Comparison of ENCODE assay signal across 8 cellular contexts in the genomic region with DNA sequence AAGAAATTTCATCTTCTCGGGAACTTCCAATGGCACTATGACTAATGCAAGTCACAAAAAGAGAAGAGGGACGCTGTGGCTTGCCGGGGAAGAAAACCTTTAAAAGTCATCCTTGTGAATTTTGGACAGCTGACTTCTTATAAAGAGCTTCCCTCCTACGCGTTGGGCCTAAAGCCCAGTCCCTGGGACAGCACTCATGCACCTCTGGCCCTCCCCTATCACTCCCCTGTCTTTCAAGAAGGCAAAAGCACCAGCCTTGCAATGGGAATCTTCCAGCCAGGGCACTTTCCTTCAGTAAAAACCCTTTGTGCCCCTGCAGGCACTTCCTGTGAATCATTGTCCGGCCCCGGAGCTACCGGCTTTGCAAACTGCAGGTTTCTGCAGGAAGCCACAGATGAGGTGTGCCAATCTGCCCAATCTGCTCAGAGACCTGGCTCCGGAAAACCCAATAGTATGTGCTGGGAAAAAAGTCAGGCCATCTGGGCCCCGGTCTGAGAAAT. TPM values are rescaled to one million over a fixed set of nuclear protein-coding genes. Genes with fewer than 3 reads are reported as not detected.
DNase-seq lines count a peak whose midpoint lies in the region; ATAC-seq, FAIRE-seq and TF ChIP-seq lines count a peak whose summit lies in the region.

No MANE protein-coding gene starts in this region.

- ATAC-seq in GM18505 (IDR thresholded peaks at IDR 0.05; ENCODE audit: unreplicated experiment), result peak; percentile 44

- CTCF ChIA-PET in HEK293 (lab: Yijun Ruan, JAX), result interaction anchor here (0.6 to 1.7 kb wide), 2 partner anchors 17 to 440 kb away, joined by 3 to 4 read pairs; no protein-coding TSS in a partner anchor

- FAIRE-seq in astrocyte (lab: Jason Lieb, UNC), result no peak

- H3K27me3 ChIP-seq in astrocyte (ENCODE audit: insufficient read depth, low read length), result no peaks in the 10 kb centered on the region

- H3K9me3 ChIP-seq in HEK293 (ENCODE audit: control insufficient read depth, insufficient read depth, low read depth, low read length) (no peaks in the 10 kb centered on the region), astrocyte (ENCODE audit: insufficient read depth, low read depth, low read length) (no peaks in the 10 kb centered on the region)

- H3K4me1 ChIP-seq in HEK293 (ENCODE audit: control insufficient read depth, insufficient read depth, low read length) (peaks cover 3% of the 10 kb centered on the region; the same call in 1 of the 2 replicates), astrocyte (ENCODE audit: insufficient read depth, low read length) (peaks cover 6% of the 10 kb centered on the region)

- H3K27ac ChIP-seq in HEK293 (ENCODE audit: extremely low read depth, low read depth, low read length) (no peak overlapping the region), astrocyte (ENCODE audit: low read depth, low read length) (no peak overlapping the region)

- peaks cover 4% of the 10 kb centered on the region for H4K20me1 ChIP-seq in astrocyte (ENCODE audit: insufficient read depth, low read length)

- H3K4me3 ChIP-seq in HEK293 (ENCODE audit: low read depth, low read length), result no peak overlapping the region
- H3K4me3 ChIP-seq in astrocyte (ENCODE audit: insufficient read depth, low read depth, low read length), result no peak overlapping the region

- no peaks in the 10 kb centered on the region; a peak in 1 of 3 replicates for H3K36me3 ChIP-seq in HEK293 (ENCODE audit: control insufficient read depth in 2 of 2, insufficient read depth in 1 of 2, low read length in 2 of 2)
- no peaks in the 10 kb centered on the region for H3K36me3 ChIP-seq in astrocyte (ENCODE audit: insufficient read depth, low read length)

- no peaks in the 10 kb centered on the region for H3K27me3 Mint-ChIP-seq in astrocyte (ENCODE audit: low read depth, unreplicated experiment)

- H3K79me2 ChIP-seq in astrocyte (ENCODE audit: insufficient read depth, low read length), result no peaks in the 10 kb centered on the region

- H3K4me2 ChIP-seq in astrocyte (ENCODE audit: low read length), result peak overlapping the region; percentile 32

- peak overlapping the region; percentile 18 for H3K27ac Mint-ChIP-seq in astrocyte (ENCODE audit: unreplicated experiment)

- no peaks in the 10 kb centered on the region for H3K9me3 Mint-ChIP-seq in astrocyte (ENCODE audit: unreplicated experiment)

- peak; percentile 54 for DNase-seq in NOMO-1 treated with DMSO at 0.1 percent for 48 hours (lab: John Stamatoyannopoulos, UW; ENCODE audit: unreplicated experiment)
- DNase-seq in astrocyte (ENCODE audit: low read depth), result peak; percentile 49
- peak; percentile 19 to 55 for DNase-seq in lung microvascular endothelial cell (ENCODE audit: low read depth in 2 of 2)
- DNase-seq in NCI-H2196 (lab: John Stamatoyannopoulos, UW; ENCODE audit: unreplicated experiment), result no peak
- no peak for DNase-seq in LoVo (ENCODE audit: low spot score)
- no peak for DNase-seq in NCI-H524 treated with DMSO at 0.1 percent for 48 hours (lab: John Stamatoyannopoulos, UW)

- TF ChIP-seq CTCF in HEK293 (tag by site-specific recombination; IDR thresholded peaks at IDR 0.05) (no peak), astrocyte (IDR thresholded peaks at IDR 0.05; ENCODE audit: insufficient read depth, low read depth, low read length) (no peak)

- peak overlapping the region; percentile 27 for H3K4me3 Mint-ChIP-seq in astrocyte (ENCODE audit: unreplicated experiment)

- no peak overlapping the region for H3K9ac ChIP-seq in astrocyte (ENCODE audit: low read length)

- POLR2A ChIA-PET in HEK293 (lab: Yijun Ruan, JAX), result no interaction called here

- H3K4me1 Mint-ChIP-seq in astrocyte (ENCODE audit: low read depth, unreplicated experiment), result peaks cover 25% of the 10 kb centered on the region

- peaks cover 1% of the 10 kb centered on the region for H3K36me3 Mint-ChIP-seq in astrocyte (ENCODE audit: low read depth, unreplicated experiment)

- no peak for TF ChIP-seq POLR2A in GM18505 (IDR thresholded peaks at IDR 0.05; ENCODE audit: borderline replicate concordance, extremely low read depth, insufficient read depth, insufficient read length)

- H2AFZ ChIP-seq in astrocyte (ENCODE audit: low read depth, low read length), result no peak overlapping the region

TF ChIP-seq in HEK293, 187 proteins besides CTCF, POLR2A, EP300 and RAD21:
- TF ChIP-seq WT1 (tag by site-specific recombination; IDR thresholded peaks at IDR 0.05), result no peak
- no peak for TF ChIP-seq RBAK (tag by site-specific recombination; IDR thresholded peaks at IDR 0.05)
- 0 out of 2 replicates have a peak, but pooled peaks have one; percentile 16 for TF ChIP-seq PRDM1 (tag by site-specific recombination; IDR thresholded peaks at IDR 0.05)
- TF ChIP-seq, protein P1, sequence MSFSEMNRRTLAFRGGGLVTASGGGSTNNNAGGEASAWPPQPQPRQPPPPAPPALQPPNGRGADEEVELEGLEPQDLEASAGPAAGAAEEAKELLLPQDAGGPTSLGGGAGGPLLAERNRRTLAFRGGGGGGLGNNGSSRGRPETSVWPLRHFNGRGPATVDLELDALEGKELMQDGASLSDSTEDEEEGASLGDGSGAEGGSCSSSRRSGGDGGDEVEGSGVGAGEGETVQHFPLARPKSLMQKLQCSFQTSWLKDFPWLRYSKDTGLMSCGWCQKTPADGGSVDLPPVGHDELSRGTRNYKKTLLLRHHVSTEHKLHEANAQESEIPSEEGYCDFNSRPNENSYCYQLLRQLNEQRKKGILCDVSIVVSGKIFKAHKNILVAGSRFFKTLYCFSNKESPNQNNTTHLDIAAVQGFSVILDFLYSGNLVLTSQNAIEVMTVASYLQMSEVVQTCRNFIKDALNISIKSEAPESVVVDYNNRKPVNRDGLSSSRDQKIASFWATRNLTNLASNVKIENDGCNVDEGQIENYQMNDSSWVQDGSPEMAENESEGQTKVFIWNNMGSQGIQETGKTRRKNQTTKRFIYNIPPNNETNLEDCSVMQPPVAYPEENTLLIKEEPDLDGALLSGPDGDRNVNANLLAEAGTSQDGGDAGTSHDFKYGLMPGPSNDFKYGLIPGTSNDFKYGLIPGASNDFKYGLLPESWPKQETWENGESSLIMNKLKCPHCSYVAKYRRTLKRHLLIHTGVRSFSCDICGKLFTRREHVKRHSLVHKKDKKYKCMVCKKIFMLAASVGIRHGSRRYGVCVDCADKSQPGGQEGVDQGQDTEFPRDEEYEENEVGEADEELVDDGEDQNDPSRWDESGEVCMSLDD (tag by site-specific recombination; IDR thresholded peaks at IDR 0.05), result no peak
- TF ChIP-seq ZNF121 (tag by site-specific recombination; IDR thresholded peaks at IDR 0.05), result no peak

RNA-seq across cellular contexts. Expression of a gene that starts 7.1 kb away (rescaled TPM):
- total RNA-seq in astrocyte (5.3 and 7.8 TPM in 2 replicates), lung microvascular endothelial cell (0.40 and 1.5 TPM in 2 replicates)

Comparison
In these comparisons a context has a peak if more than half of its experiments do, and no peak if none do; other contexts are left out.
1. DNase-seq: peak in NOMO-1 treated with DMSO at 0.1 percent for 48 hours (single experiment), astrocyte (single experiment) and lung microvascular endothelial cell (2 of 2); none in NCI-H2196 (single experiment), LoVo (single experiment) and NCI-H524 treated with DMSO at 0.1 percent for 48 hours (single experiment).